35 cellular contexts compared by ENCODE assay signal in genomic region chr4:79446145-79446544, GRCh38. TPM values are rescaled to one million over a fixed set of nuclear protein-coding genes. Genes with fewer than 3 reads are reported as not detected.
"Had no signal": no experiment of that assay in that cellular context is flagged by ENCODE, and none has a peak within 500 bp of the region (broad histone marks: within the 10 kb centered on the region; RNA-seq: fewer than 3 reads in every experiment).

No MANE protein-coding gene starts in this region.

- H3K4me1 Mint-ChIP-seq: activated B cell treated with CpG ODN at 0.5 μM for 24 hours; activated T-helper 17 cell treated with anti-CD3 and anti-CD28 coated beads, Interleukin-2, amount 50 U/mL, for 72 hours; central memory CD8-positive, alpha-beta T cell; T-helper 17 cell had no signal

- H3K9me3 ChIP-seq: esophagus muscularis mucosa, gastrocnemius medialis had no signal

- H3K4me3 ChIP-seq: coronary artery, dorsolateral prefrontal cortex, esophagus muscularis mucosa, gastrocnemius medialis had no signal

- H3K4me3 Mint-ChIP-seq: activated B cell treated with CpG ODN at 0.5 μM for 24 hours; activated CD8-positive, alpha-beta T cell treated with anti-CD3 and anti-CD28 coated beads for 36 hours; activated naive CD8-positive, alpha-beta T cell; activated T-cell treated with anti-CD3 and anti-CD28 coated beads, Interleukin-2, amount 50 U/mL, for 4 hours; activated T-helper 17 cell treated with anti-CD3 and anti-CD28 coated beads, Interleukin-2, amount 50 U/mL, for 72 hours; central memory CD8-positive, alpha-beta T cell; dendritic cell treated with granulocyte-macrophage colony-stimulating factor and Interleukin-4, amounts not matched to agents 40 ng/mL and 50 ng/mL, for 4 days; T-helper 17 cell; T-helper 2 cell treated with Interferon-gamma antibody and Interleukin-4, amounts not matched to agents 5 μg/mL and 100 μg/mL, for 36 hours had no signal

- H3K36me3 Mint-ChIP-seq: activated naive CD8-positive, alpha-beta T cell had no signal

- H3K4me1 ChIP-seq: foreskin keratinocyte, gastrocnemius medialis had no signal

- H3K36me3 ChIP-seq: brain microvascular endothelial cell, esophagus muscularis mucosa, gastrocnemius medialis, WERI-Rb-1 had no signal

- H3K27me3 ChIP-seq: brain microvascular endothelial cell, esophagus muscularis mucosa, foreskin keratinocyte, gastrocnemius medialis had no signal

- DNase-seq: activated B cell treated with CpG ODN at 0.5 μM for 24 hours; activated CD4-positive, alpha-beta T cell treated with anti-CD3 and anti-CD28 coated beads for 48 hours; activated CD4-positive, alpha-beta T cell treated with anti-CD3 and anti-CD28 coated beads, Interleukin-2, amount 50 U/mL, for 1 hour; activated CD4-positive, alpha-beta T cell treated with anti-CD3 and anti-CD28 coated beads, Interleukin-2, amount 50 U/mL, for 48 hours; activated CD8-positive, alpha-beta memory T cell treated with anti-CD3 and anti-CD28 coated beads for 24 hours; activated CD8-positive, alpha-beta T cell treated with anti-CD3 and anti-CD28 coated beads for 36 hours; activated effector memory CD4-positive, alpha-beta T cell treated with Interleukin-2 at 50 U/mL for 16 hours; activated gamma-delta T cell treated with Interleukin-2 at 50 U/mL for 16 hours; activated naive CD4-positive, alpha-beta T cell treated with anti-CD3 and anti-CD28 coated beads, Interleukin-2, amount 50 U/mL, for 16 hours; activated naive CD4-positive, alpha-beta T cell treated with Interleukin-2 at 50 U/mL for 16 hours; activated T-cell treated with anti-CD3 and anti-CD28 coated beads, Interleukin-2, amount 50 U/mL, for 4 hours; amygdala; aorta; brain microvascular endothelial cell; dorsolateral prefrontal cortex; effector memory CD4-positive, alpha-beta T cell; erythroblast; foreskin keratinocyte; gastrocnemius medialis; T-helper 1 cell; T-helper 17 cell; T1000 had no signal

- H3K9me3 Mint-ChIP-seq: activated B cell treated with CpG ODN at 0.5 μM for 24 hours; activated CD8-positive, alpha-beta T cell treated with anti-CD3 and anti-CD28 coated beads for 36 hours; activated T-cell treated with anti-CD3 and anti-CD28 coated beads, Interleukin-2, amount 50 U/mL, for 4 hours; activated T-helper 17 cell treated with anti-CD3 and anti-CD28 coated beads, Interleukin-2, amount 50 U/mL, for 72 hours; dendritic cell treated with granulocyte-macrophage colony-stimulating factor and Interleukin-4, amounts not matched to agents 40 ng/mL and 50 ng/mL, for 4 days; T-helper 2 cell treated with Interferon-gamma antibody and Interleukin-4, amounts not matched to agents 5 μg/mL and 100 μg/mL, for 36 hours had no signal

- ATAC-seq: activated CD4-positive, CD25-positive, alpha-beta regulatory T cell treated with anti-CD3 and anti-CD28 coated beads, Interleukin-2, amount 50 U/mL, for 24 hours; activated CD8-positive, alpha-beta T cell treated with anti-CD3 and anti-CD28 coated beads for 36 hours; activated T-cell treated with anti-CD3 and anti-CD28 coated beads, Interleukin-2, amount 50 U/mL, for 4 hours; activated T-helper 17 cell treated with anti-CD3 and anti-CD28 coated beads, Interleukin-2, amount 50 U/mL, for 72 hours; foreskin keratinocyte; gastrocnemius medialis; T-helper 17 cell had no signal

- H3K27me3 Mint-ChIP-seq: activated B cell treated with CpG ODN at 0.5 μM for 24 hours; activated CD8-positive, alpha-beta T cell treated with anti-CD3 and anti-CD28 coated beads for 36 hours; activated naive CD8-positive, alpha-beta T cell; central memory CD8-positive, alpha-beta T cell; dendritic cell treated with granulocyte-macrophage colony-stimulating factor and Interleukin-4, amounts not matched to agents 40 ng/mL and 50 ng/mL, for 4 days had no signal

- H3K27ac ChIP-seq: brain microvascular endothelial cell, coronary artery, dorsolateral prefrontal cortex, esophagus muscularis mucosa, foreskin keratinocyte, gastrocnemius medialis, WERI-Rb-1 had no signal

- H3K27ac Mint-ChIP-seq: activated B cell treated with CpG ODN at 0.5 μM for 24 hours; activated CD8-positive, alpha-beta T cell treated with anti-CD3 and anti-CD28 coated beads for 36 hours; activated naive CD8-positive, alpha-beta T cell; activated T-helper 17 cell treated with anti-CD3 and anti-CD28 coated beads, Interleukin-2, amount 50 U/mL, for 72 hours; dendritic cell treated with granulocyte-macrophage colony-stimulating factor and Interleukin-4, amounts not matched to agents 40 ng/mL and 50 ng/mL, for 4 days; T-helper 17 cell; T-helper 2 cell treated with Interferon-gamma antibody and Interleukin-4, amounts not matched to agents 5 μg/mL and 100 μg/mL, for 36 hours had no signal

RNA-seq across cellular contexts. Expression of gene GK2, which starts 38.1 kb away (rescaled TPM):
- total RNA-seq: activated B cell treated with CpG ODN at 0.5 μM for 24 hours; activated CD8-positive, alpha-beta T cell treated with anti-CD3 and anti-CD28 coated beads for 36 hours; activated T-cell treated with anti-CD3 and anti-CD28 coated beads, Interleukin-2, amount 50 U/mL, for 4 hours; activated T-helper 17 cell treated with anti-CD3 and anti-CD28 coated beads, Interleukin-2, amount 50 U/mL, for 72 hours; aorta; bronchial epithelial cell; cardiac septum; cerebellum; dorsolateral prefrontal cortex; esophagus muscularis mucosa; foreskin keratinocyte; gastrocnemius medialis; T-helper 17 cell had no signal
- polyA plus RNA-seq: adipose tissue, aorta, foreskin keratinocyte had no signal
